12 cellular contexts compared by ENCODE assay signal in the genomic region with DNA sequence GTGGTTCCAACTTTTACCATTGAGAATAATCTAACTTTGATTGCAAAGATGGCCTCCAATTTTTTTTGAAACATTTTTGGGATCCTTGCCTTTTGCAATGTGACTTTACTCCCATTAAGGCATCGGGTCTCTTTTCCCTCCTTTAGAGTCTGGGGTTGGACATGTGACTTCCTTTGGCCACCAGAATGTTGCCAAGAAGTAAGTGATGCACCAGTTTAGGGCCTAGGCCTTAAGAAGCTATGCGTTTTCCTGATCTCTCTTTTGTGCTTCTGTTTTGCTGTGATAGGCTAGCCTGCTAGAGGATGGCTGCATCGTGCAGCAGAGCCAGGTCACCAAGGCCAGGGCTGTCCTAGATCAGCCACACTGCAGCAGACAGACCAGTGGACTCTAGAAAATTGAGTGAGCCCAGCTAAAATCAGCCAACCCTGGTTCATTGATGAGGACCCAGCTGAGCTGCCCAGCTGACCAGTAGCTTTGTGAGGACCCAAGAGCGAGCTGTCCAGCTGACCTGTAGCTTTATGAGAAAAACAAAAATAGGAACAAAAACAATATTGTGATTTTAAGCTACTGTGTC.
DNase-seq lines count a peak whose midpoint lies in the region; ATAC-seq and TF ChIP-seq lines count a peak whose summit lies in the region.
"Had no signal": no experiment of that assay in that cellular context is flagged by ENCODE, and none has a peak within 500 bp of the region (broad histone marks: within the 10 kb centered on the region; RNA-seq: fewer than 3 reads in every experiment).

No MANE protein-coding gene starts in this region.

- ATAC-seq in lower lobe of right lung = no peak
- no peak for ATAC-seq in activated CD4-positive, CD25-positive, alpha-beta regulatory T cell treated with anti-CD3 and anti-CD28 coated beads, Interleukin-2, amount 50 U/mL, for 24 hours

- H3K4me3 ChIP-seq in cardiac muscle cell = no peak overlapping the region
- H3K4me3 ChIP-seq in choroid plexus epithelial cell (ENCODE audit: low read depth, low read length) = no peak overlapping the region
- H3K4me3 ChIP-seq in lower lobe of right lung = no peak overlapping the region
- H3K4me3 ChIP-seq in vagina = no peak overlapping the region
- H3K4me3 ChIP-seq: sigmoid colon, tibial nerve had no signal

- H3K9me3 ChIP-seq in cardiac muscle cell (ENCODE audit: low read depth) (no peaks in the 10 kb centered on the region), lower lobe of right lung (no peaks in the 10 kb centered on the region), vagina (no peaks in the 10 kb centered on the region)
- H3K9me3 ChIP-seq: sigmoid colon, tibial nerve had no signal

- no peak for TF ChIP-seq CTCF in cardiac muscle cell (IDR thresholded peaks at IDR 0.05; ENCODE audit: low read depth, low read length)
- no peak for TF ChIP-seq CTCF in choroid plexus epithelial cell (conservative IDR thresholded peaks at IDR 0.05; ENCODE audit: low read depth, low read length)
- no peak for TF ChIP-seq CTCF in lower lobe of right lung (IDR thresholded peaks at IDR 0.05)
- no peak for TF ChIP-seq CTCF in vagina (IDR thresholded peaks at IDR 0.05)

- H3K36me3 ChIP-seq in cardiac muscle cell = no peaks in the 10 kb centered on the region
- no peaks in the 10 kb centered on the region for H3K36me3 ChIP-seq in lower lobe of right lung
- no peaks in the 10 kb centered on the region for H3K36me3 ChIP-seq in vagina
- H3K36me3 ChIP-seq: sigmoid colon, tibial nerve had no signal

- intact Hi-C loops in cardiac septum (cut with DNase I) (loop anchor here (5.0 to 10.0 kb wide), 4 partner anchors 61 to 801 kb away; a partner anchor contains a TSS), lower lobe of right lung (cut with DNase I) (no loop called here), vagina (cut with DNase I) (no loop called here)

- peak in 1 of 2 donors; percentile 27 for DNase-seq in cardiac muscle cell (ENCODE audit: low read depth in 1 of 2, low spot score in 1 of 2)
- no peak for DNase-seq in cardiac septum (ENCODE audit: low spot score)
- peak; percentile 48 for DNase-seq in choroid plexus epithelial cell (ENCODE audit: low read depth)
- DNase-seq in lower lobe of right lung = no peak
- DNase-seq in vagina (ENCODE audit: extremely low spot score in 2 of 2) = no peak
- DNase-seq in effector CD8-positive, alpha-beta T cell (lab: John Stamatoyannopoulos, UW) = no peak
- DNase-seq in cerebellar nuclear complex (lab: John Stamatoyannopoulos, UW) = no peak
- DNase-seq: activated T-cell treated with anti-CD3 and anti-CD28 coated beads, Interleukin-2, amount 50 U/mL, for 4 hours; NCI-H1105; sigmoid colon had no signal

- H3K27me3 ChIP-seq in cardiac muscle cell (no peaks in the 10 kb centered on the region), lower lobe of right lung (ENCODE audit: low read depth) (no peaks in the 10 kb centered on the region), vagina (no peaks in the 10 kb centered on the region)
- H3K27me3 ChIP-seq: sigmoid colon, tibial nerve had no signal

- H3K27ac ChIP-seq in cardiac muscle cell (peak overlapping the region; percentile 89), lower lobe of right lung (peak overlapping the region; percentile 2), vagina (peak overlapping the region; percentile 2)

- no peak for TF ChIP-seq POLR2A in vagina (IDR thresholded peaks at IDR 0.05)

- H3K4me1 ChIP-seq in cardiac muscle cell (ENCODE audit: low read depth) (peaks cover 31% of the 10 kb centered on the region), lower lobe of right lung (peaks cover 15% of the 10 kb centered on the region), vagina (peaks cover 29% of the 10 kb centered on the region)

Comparison
In these comparisons a context has a peak if more than half of its experiments do, and no peak if none do; other contexts are left out.
1. H3K27ac ChIP-seq: peak in every context shown above with its lines; median percentile 89 in cardiac muscle cell; 2 in lower lobe of right lung; 2 in vagina.